ENCODE assay signal across 1 cellular context in the genomic region with DNA sequence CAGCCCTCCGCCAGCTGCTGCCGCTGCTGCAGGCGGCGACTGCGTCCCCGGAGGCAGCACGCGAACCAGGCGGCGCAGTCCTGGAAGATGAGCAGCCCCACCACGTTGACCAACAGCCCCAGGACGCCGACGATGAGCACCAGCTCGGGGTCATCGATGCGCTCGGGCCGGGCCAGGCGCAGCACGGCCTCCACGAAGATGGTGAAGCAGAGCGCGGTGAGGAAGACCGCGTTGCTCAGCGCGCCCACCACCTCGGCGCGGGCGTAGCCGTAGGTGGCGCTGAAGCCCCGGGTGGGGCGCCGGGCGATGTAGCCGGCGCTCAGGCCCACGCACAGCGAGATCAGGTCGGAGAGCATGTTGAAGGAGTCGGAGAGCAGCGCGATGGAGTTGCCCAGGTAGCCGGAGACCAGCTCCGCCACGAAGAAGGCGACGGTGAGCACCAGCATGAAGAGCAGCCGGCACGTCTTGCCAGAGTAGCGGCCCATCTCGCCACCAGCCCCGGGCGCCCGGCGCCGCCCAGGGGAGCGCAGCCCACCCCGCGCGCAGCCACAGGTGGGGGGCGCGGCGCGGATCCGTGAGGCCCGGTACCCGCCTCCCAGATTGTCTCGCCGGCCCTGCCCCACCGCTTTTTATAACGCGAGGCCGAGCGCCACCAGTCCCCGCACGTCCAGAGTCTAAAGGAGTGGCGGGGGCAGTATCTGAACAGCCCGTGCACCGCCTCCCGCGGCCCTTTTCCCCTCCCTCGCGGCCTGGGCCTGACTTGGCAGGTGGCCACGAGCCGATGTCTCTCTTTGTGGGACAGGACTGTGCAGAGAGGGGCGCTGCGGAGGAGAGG.
TF ChIP-seq lines count a peak whose summit lies in the region.

TSS of gene SLC30A10 (minus strand) at position 602 of the 835 bp plus-strand sequence. CDS start at position 485, 117 bp downstream.

TF ChIP-seq in HepG2, 621 proteins besides CTCF, POLR2A, EP300 and RAD21 (continued from another document and continues in another):
- TF ChIP-seq ZBTB14 (CRISPR knock-in tag; IDR thresholded peaks at IDR 0.05) = no peak
- TF ChIP-seq NR1H2 (CRISPR knock-in tag; IDR thresholded peaks at IDR 0.05; ENCODE audit: borderline replicate concordance, low read depth) = peak; percentile 40; the same call in 1 of the 2 replicates
- TF ChIP-seq ZNF746 (CRISPR knock-in tag; IDR thresholded peaks at IDR 0.05) = peak; percentile 76; the same call in 1 of the 2 replicates
- TF ChIP-seq RFX1 (IDR thresholded peaks at IDR 0.05) = no peak
- TF ChIP-seq U2AF2 (IDR thresholded peaks at IDR 0.05; ENCODE audit: low read depth, low read length) = no peak
- TF ChIP-seq ASH2L (IDR thresholded peaks at IDR 0.05; ENCODE audit: insufficient read length, low read depth, low read length) = no peak
- TF ChIP-seq SNAPC5 (CRISPR knock-in tag; IDR thresholded peaks at IDR 0.05; ENCODE audit: borderline replicate concordance) = no peak; the same call in 1 of the 2 replicates
- peak; percentile 63; the same call in 1 of the 2 replicates for TF ChIP-seq ZNF558 (CRISPR knock-in tag; IDR thresholded peaks at IDR 0.05; ENCODE audit: borderline replicate concordance)
- TF ChIP-seq NFKB2 (CRISPR knock-in tag; IDR thresholded peaks at IDR 0.05; ENCODE audit: borderline replicate concordance) = peak; percentile 33; the same call in 1 of the 2 replicates
- TF ChIP-seq, protein P1, sequence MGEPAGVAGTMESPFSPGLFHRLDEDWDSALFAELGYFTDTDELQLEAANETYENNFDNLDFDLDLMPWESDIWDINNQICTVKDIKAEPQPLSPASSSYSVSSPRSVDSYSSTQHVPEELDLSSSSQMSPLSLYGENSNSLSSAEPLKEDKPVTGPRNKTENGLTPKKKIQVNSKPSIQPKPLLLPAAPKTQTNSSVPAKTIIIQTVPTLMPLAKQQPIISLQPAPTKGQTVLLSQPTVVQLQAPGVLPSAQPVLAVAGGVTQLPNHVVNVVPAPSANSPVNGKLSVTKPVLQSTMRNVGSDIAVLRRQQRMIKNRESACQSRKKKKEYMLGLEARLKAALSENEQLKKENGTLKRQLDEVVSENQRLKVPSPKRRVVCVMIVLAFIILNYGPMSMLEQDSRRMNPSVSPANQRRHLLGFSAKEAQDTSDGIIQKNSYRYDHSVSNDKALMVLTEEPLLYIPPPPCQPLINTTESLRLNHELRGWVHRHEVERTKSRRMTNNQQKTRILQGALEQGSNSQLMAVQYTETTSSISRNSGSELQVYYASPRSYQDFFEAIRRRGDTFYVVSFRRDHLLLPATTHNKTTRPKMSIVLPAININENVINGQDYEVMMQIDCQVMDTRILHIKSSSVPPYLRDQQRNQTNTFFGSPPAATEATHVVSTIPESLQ (CRISPR knock-in tag; conservative IDR thresholded peaks at IDR 0.05) = no peak
- TF ChIP-seq NAIF1 (CRISPR knock-in tag; IDR thresholded peaks at IDR 0.05; ENCODE audit: borderline replicate concordance) = no peak
- TF ChIP-seq ZSCAN21 (CRISPR knock-in tag; IDR thresholded peaks at IDR 0.05; ENCODE audit: borderline replicate concordance) = peak; percentile 29; the same call in 1 of the 2 replicates
- peak; percentile 19; the same call in 1 of the 2 replicates for TF ChIP-seq FOSL2 (CRISPR knock-in tag; IDR thresholded peaks at IDR 0.05)
- TF ChIP-seq MATR3 (CRISPR knock-in tag; IDR thresholded peaks at IDR 0.05) = no peak
- no peak for TF ChIP-seq DPF2 (CRISPR knock-in tag; IDR thresholded peaks at IDR 0.05; ENCODE audit: borderline replicate concordance, low read depth)
- TF ChIP-seq, protein P2, sequence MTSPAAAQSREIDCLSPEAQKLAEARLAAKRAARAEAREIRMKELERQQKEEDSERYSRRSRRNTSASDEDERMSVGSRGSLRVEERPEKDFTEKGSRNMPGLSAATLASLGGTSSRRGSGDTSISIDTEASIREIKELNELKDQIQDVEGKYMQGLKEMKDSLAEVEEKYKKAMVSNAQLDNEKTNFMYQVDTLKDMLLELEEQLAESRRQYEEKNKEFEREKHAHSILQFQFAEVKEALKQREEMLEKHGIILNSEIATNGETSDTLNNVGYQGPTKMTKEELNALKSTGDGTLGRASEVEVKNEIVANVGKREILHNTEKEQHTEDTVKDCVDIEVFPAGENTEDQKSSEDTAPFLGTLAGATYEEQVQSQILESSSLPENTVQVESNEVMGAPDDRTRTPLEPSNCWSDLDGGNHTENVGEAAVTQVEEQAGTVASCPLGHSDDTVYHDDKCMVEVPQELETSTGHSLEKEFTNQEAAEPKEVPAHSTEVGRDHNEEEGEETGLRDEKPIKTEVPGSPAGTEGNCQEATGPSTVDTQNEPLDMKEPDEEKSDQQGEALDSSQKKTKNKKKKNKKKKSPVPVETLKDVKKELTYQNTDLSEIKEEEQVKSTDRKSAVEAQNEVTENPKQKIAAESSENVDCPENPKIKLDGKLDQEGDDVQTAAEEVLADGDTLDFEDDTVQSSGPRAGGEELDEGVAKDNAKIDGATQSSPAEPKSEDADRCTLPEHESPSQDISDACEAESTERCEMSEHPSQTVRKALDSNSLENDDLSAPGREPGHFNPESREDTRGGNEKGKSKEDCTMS (CRISPR knock-in tag; conservative IDR thresholded peaks at IDR 0.05) = no peak
- no peak for TF ChIP-seq ATAD3A (CRISPR knock-in tag; IDR thresholded peaks at IDR 0.05)
- TF ChIP-seq ZNF775 (CRISPR knock-in tag; IDR thresholded peaks at IDR 0.05; ENCODE audit: borderline replicate concordance) = peak; percentile 26; the same call in 1 of the 2 replicates
- TF ChIP-seq ZNF879 (CRISPR knock-in tag; IDR thresholded peaks at IDR 0.05) = no peak
- no peak for TF ChIP-seq CHD4 (IDR thresholded peaks at IDR 0.05; ENCODE audit: borderline replicate concordance, low read length)
- peak; percentile 66; the same call in 1 of the 2 replicates for TF ChIP-seq ZSCAN31 (CRISPR knock-in tag; IDR thresholded peaks at IDR 0.05; ENCODE audit: low read depth)
- no peak for TF ChIP-seq SCMH1 (CRISPR knock-in tag; IDR thresholded peaks at IDR 0.05; ENCODE audit: borderline replicate concordance)
- TF ChIP-seq ZBTB21 (CRISPR knock-in tag; IDR thresholded peaks at IDR 0.05) = no peak
- no peak for TF ChIP-seq LBX2 (CRISPR knock-in tag; IDR thresholded peaks at IDR 0.05; ENCODE audit: borderline replicate concordance)
- no peak for TF ChIP-seq NR2F2 (IDR thresholded peaks at IDR 0.05; ENCODE audit: borderline replicate concordance, low read depth)
- TF ChIP-seq, protein P3, sequence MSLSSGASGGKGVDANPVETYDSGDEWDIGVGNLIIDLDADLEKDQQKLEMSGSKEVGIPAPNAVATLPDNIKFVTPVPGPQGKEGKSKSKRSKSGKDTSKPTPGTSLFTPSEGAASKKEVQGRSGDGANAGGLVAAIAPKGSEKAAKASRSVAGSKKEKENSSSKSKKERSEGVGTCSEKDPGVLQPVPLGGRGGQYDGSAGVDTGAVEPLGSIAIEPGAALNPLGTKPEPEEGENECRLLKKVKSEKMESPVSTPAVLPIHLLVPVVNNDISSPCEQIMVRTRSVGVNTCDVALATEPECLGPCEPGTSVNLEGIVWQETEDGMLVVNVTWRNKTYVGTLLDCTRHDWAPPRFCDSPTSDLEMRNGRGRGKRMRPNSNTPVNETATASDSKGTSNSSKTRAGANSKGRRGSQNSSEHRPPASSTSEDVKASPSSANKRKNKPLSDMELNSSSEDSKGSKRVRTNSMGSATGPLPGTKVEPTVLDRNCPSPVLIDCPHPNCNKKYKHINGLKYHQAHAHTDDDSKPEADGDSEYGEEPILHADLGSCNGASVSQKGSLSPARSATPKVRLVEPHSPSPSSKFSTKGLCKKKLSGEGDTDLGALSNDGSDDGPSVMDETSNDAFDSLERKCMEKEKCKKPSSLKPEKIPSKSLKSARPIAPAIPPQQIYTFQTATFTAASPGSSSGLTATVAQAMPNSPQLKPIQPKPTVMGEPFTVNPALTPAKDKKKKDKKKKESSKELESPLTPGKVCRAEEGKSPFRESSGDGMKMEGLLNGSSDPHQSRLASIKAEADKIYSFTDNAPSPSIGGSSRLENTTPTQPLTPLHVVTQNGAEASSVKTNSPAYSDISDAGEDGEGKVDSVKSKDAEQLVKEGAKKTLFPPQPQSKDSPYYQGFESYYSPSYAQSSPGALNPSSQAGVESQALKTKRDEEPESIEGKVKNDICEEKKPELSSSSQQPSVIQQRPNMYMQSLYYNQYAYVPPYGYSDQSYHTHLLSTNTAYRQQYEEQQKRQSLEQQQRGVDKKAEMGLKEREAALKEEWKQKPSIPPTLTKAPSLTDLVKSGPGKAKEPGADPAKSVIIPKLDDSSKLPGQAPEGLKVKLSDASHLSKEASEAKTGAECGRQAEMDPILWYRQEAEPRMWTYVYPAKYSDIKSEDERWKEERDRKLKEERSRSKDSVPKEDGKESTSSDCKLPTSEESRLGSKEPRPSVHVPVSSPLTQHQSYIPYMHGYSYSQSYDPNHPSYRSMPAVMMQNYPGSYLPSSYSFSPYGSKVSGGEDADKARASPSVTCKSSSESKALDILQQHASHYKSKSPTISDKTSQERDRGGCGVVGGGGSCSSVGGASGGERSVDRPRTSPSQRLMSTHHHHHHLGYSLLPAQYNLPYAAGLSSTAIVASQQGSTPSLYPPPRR (CRISPR knock-in tag; IDR thresholded peaks at IDR 0.05; ENCODE audit: borderline replicate concordance) = peak; percentile 17; the same call in 1 of the 2 replicates
- TF ChIP-seq ZNF761 (CRISPR knock-in tag; conservative IDR thresholded peaks at IDR 0.05) = no peak
- no peak for TF ChIP-seq XRCC5 (optimal IDR thresholded peaks at IDR 0.05; ENCODE audit: low read length)
- TF ChIP-seq, protein P4, sequence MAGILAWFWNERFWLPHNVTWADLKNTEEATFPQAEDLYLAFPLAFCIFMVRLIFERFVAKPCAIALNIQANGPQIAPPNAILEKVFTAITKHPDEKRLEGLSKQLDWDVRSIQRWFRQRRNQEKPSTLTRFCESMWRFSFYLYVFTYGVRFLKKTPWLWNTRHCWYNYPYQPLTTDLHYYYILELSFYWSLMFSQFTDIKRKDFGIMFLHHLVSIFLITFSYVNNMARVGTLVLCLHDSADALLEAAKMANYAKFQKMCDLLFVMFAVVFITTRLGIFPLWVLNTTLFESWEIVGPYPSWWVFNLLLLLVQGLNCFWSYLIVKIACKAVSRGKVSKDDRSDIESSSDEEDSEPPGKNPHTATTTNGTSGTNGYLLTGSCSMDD (CRISPR knock-in tag; IDR thresholded peaks at IDR 0.05) = no peak
- TF ChIP-seq RXRB (CRISPR knock-in tag; IDR thresholded peaks at IDR 0.05; ENCODE audit: borderline replicate concordance) = peak; percentile 67; the same call in 1 of the 2 replicates
- no peak; the same call in 1 of the 2 replicates for TF ChIP-seq ZNF780A (CRISPR knock-in tag; IDR thresholded peaks at IDR 0.05)
- TF ChIP-seq ZBTB43 (CRISPR knock-in tag; conservative IDR thresholded peaks at IDR 0.05) = no peak
- TF ChIP-seq WIZ (CRISPR knock-in tag; IDR thresholded peaks at IDR 0.05) = no peak
- 0 out of 2 replicates have a peak, but pooled peaks have one; percentile 60 for TF ChIP-seq ZBTB4 (CRISPR knock-in tag; IDR thresholded peaks at IDR 0.05; ENCODE audit: borderline replicate concordance)
- TF ChIP-seq FLYWCH1 (CRISPR knock-in tag; IDR thresholded peaks at IDR 0.05) = no peak
- peak; percentile 39 for TF ChIP-seq SP2 (CRISPR knock-in tag; IDR thresholded peaks at IDR 0.05)
- no peak for TF ChIP-seq ZNF652 (CRISPR knock-in tag; IDR thresholded peaks at IDR 0.05; ENCODE audit: borderline replicate concordance, low read depth)
- 0 out of 2 replicates have a peak, but pooled peaks have one; percentile 51 for TF ChIP-seq CREBL2 (CRISPR knock-in tag; IDR thresholded peaks at IDR 0.05; ENCODE audit: borderline replicate concordance)
- TF ChIP-seq AGO1 (IDR thresholded peaks at IDR 0.05; ENCODE audit: low read depth, low read length, poor library complexity, severe bottlenecking) = no peak
